Comparison of ENCODE assay signal across 17 cellular contexts in genomic region chr1:210541680-210542358, GRCh38.
A peak's percentile ranks its signal among the peaks of the same experiment; 100 is the strongest.
DNase-seq lines count a peak whose midpoint lies in the region; ATAC-seq and TF ChIP-seq lines count a peak whose summit lies in the region.
"Had no signal": no experiment of that assay in that cellular context is flagged by ENCODE, and none has a peak within 500 bp of the region (broad histone marks: within the 10 kb centered on the region; RNA-seq: fewer than 3 reads in every experiment).

No MANE protein-coding gene starts in this region.

- no peaks in the 10 kb centered on the region for H3K36me3 ChIP-seq in HEK293 (ENCODE audit: control insufficient read depth in 2 of 2, insufficient read depth in 1 of 2, low read length in 2 of 2)
- H3K36me3 ChIP-seq: gastroesophageal sphincter, tibial artery had no signal

- in situ Hi-C loops in GM13977 (cut with MboI; ENCODE audit: low pct_unique_long_range_greater_than_20kb, low sequenced_read_pairs, unreplicated experiment) = no loop called here

- no peak overlapping the region for H3K4me3 ChIP-seq in HEK293 (ENCODE audit: low read depth, low read length)
- H3K4me3 ChIP-seq: gastroesophageal sphincter, tibial artery had no signal

- no peak for TF ChIP-seq CTCF in HEK293 (tag by site-specific recombination; IDR thresholded peaks at IDR 0.05)
- TF ChIP-seq CTCF in GM13977 (IDR thresholded peaks at IDR 0.05; ENCODE audit: extremely low read depth, insufficient read depth, missing control alignments) = no peak

- DNase-seq in EH (ENCODE audit: low read depth) = peak; percentile 73
- peak; percentile 24 for DNase-seq in amniotic epithelial cell (ENCODE audit: low read depth)
- DNase-seq in myocyte (ENCODE audit: low read depth) = peak; percentile 50
- no peak for DNase-seq in COLO668 (lab: John Stamatoyannopoulos, UW; ENCODE audit: unreplicated experiment)
- DNase-seq in SW480 (ENCODE audit: low spot score) = no peak
- no peak for DNase-seq in GM13977 (ENCODE audit: low spot score)
- DNase-seq: activated CD4-positive, CD25-positive, alpha-beta regulatory T cell treated with anti-CD3 and anti-CD28 coated beads, Interleukin-2, amount 50 U/mL, for 72 hours; activated gamma-delta T cell treated with Interleukin-2 at 50 U/mL for 16 hours; Calu3; NCI-H146; SIG-M5; tibial artery had no signal

- H3K4me1 ChIP-seq in HEK293 (ENCODE audit: control insufficient read depth, insufficient read depth, low read length) = peaks cover 2% of the 10 kb centered on the region; the same call in 1 of the 2 replicates
- H3K4me1 ChIP-seq: gastroesophageal sphincter, tibial artery had no signal

- POLR2A ChIA-PET in HEK293 (lab: Yijun Ruan, JAX) = no interaction called here

- no peaks in the 10 kb centered on the region for H3K9me3 ChIP-seq in HEK293 (ENCODE audit: control insufficient read depth, insufficient read depth, low read depth, low read length)
- H3K9me3 ChIP-seq: gastroesophageal sphincter, tibial artery had no signal

- ATAC-seq in GM18517 (IDR thresholded peaks at IDR 0.05; ENCODE audit: unreplicated experiment) = no peak
- ATAC-seq: gastroesophageal sphincter; stimulated activated effector memory CD8-positive, alpha-beta T cell treated with anti-CD3 and anti-CD28 coated beads, Interleukin-12 subunit alpha, Interleukin-12 subunit beta, amount 100 ng/mL, for 72 hours had no signal

- no peak overlapping the region for H3K27ac ChIP-seq in HEK293 (ENCODE audit: extremely low read depth, low read depth, low read length)
- H3K27ac ChIP-seq: epithelial cell of prostate, gastroesophageal sphincter, tibial artery had no signal

- CTCF ChIA-PET in HEK293 (lab: Yijun Ruan, JAX) = interaction anchor here (0.6 to 1.0 kb wide), 3 partner anchors 10 to 598 kb away, joined by 3 to 5 read pairs (median 3); no protein-coding TSS in a partner anchor

TF ChIP-seq in HEK293, 187 proteins besides CTCF, POLR2A, EP300 and RAD21:
- TF ChIP-seq ZNF768 (tag by site-specific recombination; IDR thresholded peaks at IDR 0.05) (no peak), ZNF433 (tag by site-specific recombination; IDR thresholded peaks at IDR 0.05; ENCODE audit: low read depth) (no peak), PRDM1 (tag by site-specific recombination; IDR thresholded peaks at IDR 0.05) (peak; percentile 33; the same call in 1 of the 2 replicates), ZNF677 (tag by site-specific recombination; IDR thresholded peaks at IDR 0.05) (no peak)

Comparison
In these comparisons a context has a peak if more than half of its experiments do, and no peak if none do; other contexts are left out.
1. DNase-seq: peak in EH (single experiment), amniotic epithelial cell (single experiment) and myocyte (single experiment); none in COLO668 (single experiment), SW480 (single experiment) and GM13977 (single experiment).